12 cellular contexts compared by ENCODE assay signal in the genomic region with DNA sequence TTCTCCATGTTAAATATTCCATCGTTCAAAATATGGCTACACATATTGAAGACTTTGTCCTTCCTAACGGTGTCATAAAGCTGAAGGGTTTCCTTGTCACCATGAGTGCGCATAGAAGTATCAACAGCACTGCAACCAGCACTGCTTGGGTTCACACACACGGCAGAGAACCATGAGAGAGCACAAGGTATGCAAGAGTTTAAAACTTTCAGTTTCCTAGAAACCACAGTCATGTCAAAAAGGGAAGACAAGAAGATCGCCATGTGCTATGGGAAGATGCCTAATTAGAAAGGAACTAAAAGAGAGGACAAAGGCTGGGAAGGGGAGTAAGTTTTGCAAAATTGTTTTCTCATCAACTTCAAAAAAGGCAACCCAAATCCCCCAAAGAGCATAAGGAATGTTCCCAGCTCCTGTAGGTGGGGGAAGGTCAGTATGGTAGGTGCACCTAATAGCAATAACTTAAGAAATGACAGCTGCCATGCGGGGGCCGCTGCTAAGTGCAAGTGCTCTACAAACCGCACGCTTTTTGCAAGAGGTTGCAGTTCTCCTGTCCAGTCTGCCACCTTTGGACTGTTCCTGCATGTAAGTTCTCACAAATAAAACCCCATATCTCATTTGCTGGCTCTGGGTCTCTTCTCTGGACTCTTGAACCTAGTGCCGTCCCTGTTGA.
A peak's percentile ranks its signal among the peaks of the same experiment; 100 is the strongest.
DNase-seq lines count a peak whose midpoint lies in the region; ATAC-seq and TF ChIP-seq lines count a peak whose summit lies in the region.
"Had no signal": no experiment of that assay in that cellular context is flagged by ENCODE, and none has a peak within 500 bp of the region (broad histone marks: within the 10 kb centered on the region; RNA-seq: fewer than 3 reads in every experiment).

No MANE protein-coding gene starts in this region.

- no peaks in the 10 kb centered on the region for H3K4me1 ChIP-seq in mucosa of descending colon (ENCODE audit: low read depth)
- H3K4me1 ChIP-seq: suprapubic skin had no signal

- peak overlapping the region; percentile 9 for H3K27ac Mint-ChIP-seq in activated CD4-positive, alpha-beta T cell treated with anti-CD3 and anti-CD28 coated beads, Interleukin-2, amount 10 ng/mL, durations not matched to agents 24 days and 14 days
- H3K27ac Mint-ChIP-seq: mesothelial cell of epicardium had no signal

- ATAC-seq in GM21576 (IDR thresholded peaks at IDR 0.05; ENCODE audit: unreplicated experiment) (peak; percentile 67), HG03442 (IDR thresholded peaks at IDR 0.05; ENCODE audit: unreplicated experiment) (peak; percentile 64), mucosa of descending colon (peak; percentile 29), HG03457 (IDR thresholded peaks at IDR 0.05; ENCODE audit: unreplicated experiment) (no peak)
- ATAC-seq: Right ventricle myocardium inferior had no signal

- H3K9me3 ChIP-seq in mucosa of descending colon, result no peaks in the 10 kb centered on the region
- H3K9me3 ChIP-seq: suprapubic skin had no signal

- intact Hi-C loops in activated CD4-positive, alpha-beta T cell treated with anti-CD3 and anti-CD28 coated beads, Interleukin-2, amount 10 ng/mL, durations not matched to agents 24 days and 14 days (cut with micrococcal nuclease), result no loop called here
- intact Hi-C loops in mucosa of descending colon (cut with DNase I, micrococcal nuclease), result no loop called here

- H3K4me3 Mint-ChIP-seq in activated CD4-positive, alpha-beta T cell treated with anti-CD3 and anti-CD28 coated beads, Interleukin-2, amount 10 ng/mL, durations not matched to agents 24 days and 14 days, result no peak overlapping the region
- H3K4me3 Mint-ChIP-seq: mesothelial cell of epicardium had no signal

- H3K27me3 Mint-ChIP-seq in activated CD4-positive, alpha-beta T cell treated with anti-CD3 and anti-CD28 coated beads, Interleukin-2, amount 10 ng/mL, durations not matched to agents 24 days and 14 days, result peaks cover 1% of the 10 kb centered on the region

- H3K36me3 ChIP-seq in mucosa of descending colon (ENCODE audit: low read depth), result no peaks in the 10 kb centered on the region
- H3K36me3 ChIP-seq: suprapubic skin had no signal

- no peak overlapping the region for H3K4me3 ChIP-seq in mucosa of descending colon
- H3K4me3 ChIP-seq: suprapubic skin had no signal

- DNase-seq in activated CD4-positive, alpha-beta T cell treated with anti-CD3 and anti-CD28 coated beads, Interleukin-2, amount 10 ng/mL, durations not matched to agents 24 days and 14 days, result no peak
- no peak for DNase-seq in activated CD4-positive, alpha-beta T cell treated with anti-CD3 and anti-CD28 coated beads, Interleukin-2, amount 50 U/mL, for 4 hours
- DNase-seq in mucosa of descending colon, result no peak
- DNase-seq in cerebellum (ENCODE audit: low spot score), result no peak
- DNase-seq in DMS153 treated with DMSO at 0.1 percent for 48 hours (lab: John Stamatoyannopoulos, UW; ENCODE audit: unreplicated experiment), result no peak
- DNase-seq: NCI-H226 had no signal

- peaks cover 15% of the 10 kb centered on the region for H3K4me1 Mint-ChIP-seq in activated CD4-positive, alpha-beta T cell treated with anti-CD3 and anti-CD28 coated beads, Interleukin-2, amount 10 ng/mL, durations not matched to agents 24 days and 14 days
- H3K4me1 Mint-ChIP-seq: mesothelial cell of epicardium had no signal

- no peaks in the 10 kb centered on the region for H3K36me3 Mint-ChIP-seq in activated CD4-positive, alpha-beta T cell treated with anti-CD3 and anti-CD28 coated beads, Interleukin-2, amount 10 ng/mL, durations not matched to agents 24 days and 14 days (ENCODE audit: low read depth)
- H3K36me3 Mint-ChIP-seq: mesothelial cell of epicardium had no signal

- no peak for TF ChIP-seq CTCF in mucosa of descending colon (IDR thresholded peaks at IDR 0.05)

- peaks cover 5% of the 10 kb centered on the region for H3K9me3 Mint-ChIP-seq in activated CD4-positive, alpha-beta T cell treated with anti-CD3 and anti-CD28 coated beads, Interleukin-2, amount 10 ng/mL, durations not matched to agents 24 days and 14 days
- H3K9me3 Mint-ChIP-seq: mesothelial cell of epicardium had no signal
